In genomic region chr9:135152608-135153337, GRCh38 we compare ENCODE assay signal across 1 cellular context.
TF ChIP-seq lines count a peak whose summit lies in the region.

No MANE protein-coding gene starts in this region.

TF ChIP-seq in HEK293, 187 proteins besides CTCF, POLR2A, EP300 and RAD21 (continued from another document):
- no peak for TF ChIP-seq PRDM2 (tag by site-specific recombination; IDR thresholded peaks at IDR 0.05; ENCODE audit: borderline replicate concordance)
- no peak for TF ChIP-seq ZFP37 (tag by site-specific recombination; IDR thresholded peaks at IDR 0.05)
- no peak for TF ChIP-seq ZNF76 (tag by site-specific recombination; IDR thresholded peaks at IDR 0.05; ENCODE audit: borderline replicate concordance, low read depth)
- TF ChIP-seq KLF17 (tag by site-specific recombination; IDR thresholded peaks at IDR 0.05) = peak; percentile 88
- TF ChIP-seq MYNN (tag by site-specific recombination; IDR thresholded peaks at IDR 0.05; ENCODE audit: borderline replicate concordance) = no peak
- TF ChIP-seq ZNF600 (tag by site-specific recombination; IDR thresholded peaks at IDR 0.05) = 0 out of 2 replicates have a peak, but pooled peaks have one; percentile 49
